ENCODE assay signal across 9 cellular contexts in the genomic region with DNA sequence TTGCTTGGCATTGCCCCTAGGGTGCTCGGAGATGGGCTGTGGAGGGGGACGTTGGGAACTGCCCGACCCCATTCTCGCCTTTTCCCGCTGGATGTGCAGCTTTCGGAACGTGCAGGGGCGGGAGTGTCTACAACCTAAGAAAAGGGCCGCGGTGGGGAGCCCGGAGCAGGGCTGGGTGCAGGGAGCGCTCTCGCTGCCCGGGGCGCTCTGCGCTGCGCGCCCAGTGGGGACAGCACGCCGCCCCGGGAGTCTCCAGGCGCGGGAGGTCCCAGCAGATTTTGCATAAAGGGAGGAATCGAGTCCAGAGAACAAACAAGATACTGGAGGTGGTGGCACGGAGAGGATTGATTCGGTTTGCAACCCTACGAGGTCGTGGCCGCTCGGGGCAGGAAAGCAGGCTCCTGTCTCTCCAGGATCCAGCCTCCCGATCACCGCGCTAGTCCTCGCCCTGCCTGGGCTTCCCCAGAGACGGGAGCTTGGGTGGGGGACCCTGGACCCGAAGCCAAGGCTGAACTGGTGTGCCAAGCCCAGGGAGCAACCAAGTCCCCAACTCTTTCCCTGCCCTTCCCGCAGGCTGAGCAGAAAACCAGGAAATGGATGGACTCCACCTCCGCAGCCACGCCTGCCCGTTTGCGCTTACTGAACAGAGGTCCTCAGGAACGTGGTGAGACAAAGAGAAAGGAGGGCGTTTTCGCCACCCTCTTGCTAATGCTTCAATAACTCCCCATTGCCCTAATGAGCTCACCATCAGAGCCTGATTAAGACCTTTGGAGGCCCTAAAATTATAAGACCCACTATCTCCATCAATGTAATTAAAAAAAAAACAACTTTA. TPM values are rescaled to one million over a fixed set of nuclear protein-coding genes. Genes with fewer than 3 reads are reported as not detected.
DNase-seq lines count a peak whose midpoint lies in the region; ATAC-seq and TF ChIP-seq lines count a peak whose summit lies in the region.
"Had no signal": no experiment of that assay in that cellular context is flagged by ENCODE, and none has a peak within 500 bp of the region (broad histone marks: within the 10 kb centered on the region; RNA-seq: fewer than 3 reads in every experiment).

No MANE protein-coding gene starts in this region.

- ATAC-seq in heart left ventricle (peak; percentile 87 to 95 (median 92)), HG02852 (IDR thresholded peaks at IDR 0.05; ENCODE audit: unreplicated experiment) (no peak), GM19395 (IDR thresholded peaks at IDR 0.05; ENCODE audit: unreplicated experiment) (no peak), GM21717 (IDR thresholded peaks at IDR 0.05; ENCODE audit: unreplicated experiment) (no peak)

- peak overlapping the region; percentile 58 for H3K4me3 ChIP-seq in WERI-Rb-1 (ENCODE audit: low read depth, low read length)
- peak overlapping the region; percentile 51 to 80 (median 65) for H3K4me3 ChIP-seq in heart left ventricle
- peak overlapping the region; percentile 37 to 41 for H3K4me3 ChIP-seq in prostate gland

- peak in 1 of 2 donors; percentile 48 for TF ChIP-seq POLR2A in heart left ventricle (IDR thresholded peaks at IDR 0.05)
- no peak for TF ChIP-seq POLR2A in prostate gland (IDR thresholded peaks at IDR 0.05)

- peaks cover 0 to 21% (median 6%) of the 10 kb centered on the region in 12 donors for H3K4me1 ChIP-seq in heart left ventricle
- no peaks in the 10 kb centered on the region for H3K4me1 ChIP-seq in prostate gland (replicated peaks)

- no peaks in the 10 kb centered on the region for H3K27me3 ChIP-seq in WERI-Rb-1 (ENCODE audit: insufficient read depth, low read depth, severe bottlenecking)
- peaks cover 0 to 12% (median 0%) of the 10 kb centered on the region in 9 donors for H3K27me3 ChIP-seq in heart left ventricle
- H3K27me3 ChIP-seq in prostate gland (replicated peaks; ENCODE audit: insufficient read depth), result no peaks in the 10 kb centered on the region

- H3K36me3 ChIP-seq in WERI-Rb-1, result no peaks in the 10 kb centered on the region
- H3K36me3 ChIP-seq in heart left ventricle, result no peaks in the 10 kb centered on the region
- no peaks in the 10 kb centered on the region for H3K36me3 ChIP-seq in prostate gland

- DNase-seq in Daoy (ENCODE audit: low read depth) (peak; percentile 77), NCI-H128 (lab: John Stamatoyannopoulos, UW; ENCODE audit: unreplicated experiment) (peak; percentile 40), WERI-Rb-1 (peak; percentile 84), heart left ventricle (peak; percentile 61 to 80 (median 72)), prostate gland (ENCODE audit: low spot score) (peak; percentile 51)
- DNase-seq: T-cell had no signal

- WGBS in heart left ventricle, 4 donors, result 1 to 2% (median 1%) methylated on average over 36 to 44 of the region's 44 CpGs
- WGBS in prostate gland, result 1% methylated on average over 44 of the region's 44 CpGs

- intact Hi-C loops in heart left ventricle (cut with DNase I), result loop anchor here in 2 of 10 donors (5.0 kb wide), 2 partner anchors 88 to 153 kb away; partner anchors contain the start of gene GLCE (in 1 of the 2)
- intact Hi-C loops in prostate gland (cut with DNase I), result no loop called here

- H3K27ac ChIP-seq in WERI-Rb-1, result peak overlapping the region; percentile 69
- peak overlapping the region in 11 of 12 donors; percentile 12 to 85 (median 77) for H3K27ac ChIP-seq in heart left ventricle
- H3K27ac ChIP-seq in prostate gland, result no peak overlapping the region

- TF ChIP-seq CTCF in WERI-Rb-1 (IDR thresholded peaks at IDR 0.05; ENCODE audit: low read depth, low read length) (peak; percentile 17; the same call in 1 of the 2 replicates), heart left ventricle (IDR thresholded peaks at IDR 0.05) (peak in 3 of 12 donors; percentile 6 to 13 (median 11)), prostate gland (IDR thresholded peaks at IDR 0.05) (peak in 1 of 4 experiments; percentile 3)

- H3K9me3 ChIP-seq in WERI-Rb-1 (ENCODE audit: severe bottlenecking), result peaks cover 5% of the 10 kb centered on the region
- H3K9me3 ChIP-seq in heart left ventricle, result peaks cover 0 to 3% (median 0%) of the 10 kb centered on the region in 12 donors
- H3K9me3 ChIP-seq in prostate gland, result no peaks in the 10 kb centered on the region

RNA-seq across cellular contexts. Expression of gene NOX5, which starts 59.7 kb away (rescaled TPM):
- total RNA-seq in Daoy (2014; rRNA removed; shearing (Covaris generic)), result not detected in 2 replicates
- under 1 TPM in 3 of 9 donors, not detected in 6; 0.02 to 0.29 (median 0.08) TPM for total RNA-seq in heart left ventricle
- under 1 TPM; 0.03 to 0.04 TPM for polyA plus RNA-seq in heart left ventricle
- 1 to 10 TPM in 1 of 2 donors, under 1 TPM in 1; 0.05 to 5.8 TPM for total RNA-seq in prostate gland

Comparison
In these comparisons a context has a peak if more than half of its experiments do, and no peak if none do; other contexts are left out.
1. H3K27ac ChIP-seq: peak in WERI-Rb-1 (single experiment) and heart left ventricle (11 of 12); none in prostate gland (0 of 2).
2. ATAC-seq: peak in heart left ventricle (4 of 4); none in HG02852 (single experiment), GM19395 (single experiment) and GM21717 (single experiment).
3. Peak in every context shown above with its lines, with median percentiles within 50 percentile points of each other: DNase-seq and H3K4me3 ChIP-seq.